ENCODE assay signal across 23 cellular contexts in the genomic region with DNA sequence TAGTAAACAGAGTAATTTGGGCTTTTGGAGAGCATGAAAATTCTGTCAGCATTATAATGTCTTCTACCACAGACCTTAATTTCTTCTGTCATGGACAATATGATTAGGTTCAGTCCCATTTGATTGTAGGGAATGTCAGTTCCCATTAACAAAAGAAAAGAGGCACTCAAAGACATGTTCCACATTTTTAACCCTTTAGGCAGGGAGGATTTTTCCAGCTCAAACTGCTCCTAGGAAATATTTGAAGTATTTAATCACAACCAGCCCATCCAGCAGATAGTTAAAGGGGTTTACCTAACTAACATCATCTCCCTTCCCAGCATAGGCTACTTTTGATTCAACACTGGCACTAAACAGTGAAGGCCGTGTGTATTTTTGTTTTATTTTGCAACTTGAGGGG.
"Had no signal": no experiment of that assay in that cellular context is flagged by ENCODE, and none has a peak within 500 bp of the region (broad histone marks: within the 10 kb centered on the region; RNA-seq: fewer than 3 reads in every experiment).

No MANE protein-coding gene starts in this region.

- H3K27ac ChIP-seq: gastrocnemius medialis, pancreas, prostate gland, sigmoid colon, thyroid gland, upper lobe of right lung had no signal

- H3K4me3 Mint-ChIP-seq: activated naive CD8-positive, alpha-beta T cell; activated T-cell treated with anti-CD3 and anti-CD28 coated beads, Interleukin-2, amount 50 U/mL, for 72 hours; nephron; stimulated activated effector memory CD8-positive, alpha-beta T cell treated with anti-CD3 and anti-CD28 coated beads, Interleukin-12 subunit alpha, Interleukin-12 subunit beta, amount 100 ng/mL, for 72 hours; stimulated activated naive CD8-positive, alpha-beta T cell treated with anti-CD3 and anti-CD28 coated beads, Interleukin-15, amount 100 ng/mL, for 72 hours; T-helper 2 cell treated with Interferon-gamma antibody and Interleukin-4, amounts not matched to agents 5 μg/mL and 100 μg/mL, for 36 hours had no signal

- H3K36me3 ChIP-seq: gastrocnemius medialis, pancreas, prostate gland, sigmoid colon, thyroid gland, upper lobe of right lung had no signal

- H3K27ac Mint-ChIP-seq: activated naive CD8-positive, alpha-beta T cell; activated T-cell treated with anti-CD3 and anti-CD28 coated beads, Interleukin-2, amount 50 U/mL, for 72 hours; nephron; stimulated activated effector memory CD8-positive, alpha-beta T cell treated with anti-CD3 and anti-CD28 coated beads, Interleukin-12 subunit alpha, Interleukin-12 subunit beta, amount 100 ng/mL, for 72 hours; stimulated activated naive CD8-positive, alpha-beta T cell treated with anti-CD3 and anti-CD28 coated beads, Interleukin-15, amount 100 ng/mL, for 72 hours; T-helper 2 cell treated with Interferon-gamma antibody and Interleukin-4, amounts not matched to agents 5 μg/mL and 100 μg/mL, for 36 hours had no signal

- H3K9me3 Mint-ChIP-seq: nephron; T-helper 2 cell treated with Interferon-gamma antibody and Interleukin-4, amounts not matched to agents 5 μg/mL and 100 μg/mL, for 36 hours had no signal

- H3K4me3 ChIP-seq: gastrocnemius medialis, pancreas, prostate gland, sigmoid colon, thyroid gland, upper lobe of right lung had no signal

- H3K27me3 Mint-ChIP-seq: activated naive CD8-positive, alpha-beta T cell had no signal

- H3K4me1 ChIP-seq: gastrocnemius medialis, pancreas, prostate gland, sigmoid colon, thyroid gland, upper lobe of right lung had no signal

- H3K4me1 Mint-ChIP-seq: nephron; stimulated activated effector memory CD8-positive, alpha-beta T cell treated with anti-CD3 and anti-CD28 coated beads, Interleukin-12 subunit alpha, Interleukin-12 subunit beta, amount 100 ng/mL, for 72 hours; stimulated activated naive CD8-positive, alpha-beta T cell treated with anti-CD3 and anti-CD28 coated beads, Interleukin-15, amount 100 ng/mL, for 72 hours had no signal

- H3K27me3 ChIP-seq: gastrocnemius medialis, pancreas, sigmoid colon, thyroid gland, upper lobe of right lung had no signal

- DNase-seq: activated CD4-positive, alpha-beta T cell treated with anti-CD3 and anti-CD28 coated beads for 4 hours; activated CD4-positive, alpha-beta T cell treated with anti-CD3 and anti-CD28 coated beads, Interleukin-2, amount 50 U/mL, for 4 hours; activated naive CD4-positive, alpha-beta T cell treated with Interleukin-2 at 50 U/mL for 16 hours; activated T-cell treated with anti-CD3 and anti-CD28 coated beads for 4 hours; activated T-cell treated with anti-CD3 and anti-CD28 coated beads, Interleukin-2, amount 50 U/mL, for 72 hours; dermis blood vessel endothelial cell; effector CD8-positive, alpha-beta T cell; gastrocnemius medialis; hippocampal formation; left ventricle myocardium superior; pancreas; sigmoid colon; small intestine; stimulated activated CD4-positive, alpha-beta T cell treated with anti-CD3 and anti-CD28 coated beads, Interleukin-4, amount 100 ng/mL, for 24 hours; stimulated activated naive CD8-positive, alpha-beta T cell treated with anti-CD3 and anti-CD28 coated beads, Interleukin-15, amount 100 ng/mL, for 72 hours; T-helper 1 cell; upper lobe of right lung had no signal

- H3K36me3 Mint-ChIP-seq: activated naive CD8-positive, alpha-beta T cell; stimulated activated effector memory CD8-positive, alpha-beta T cell treated with anti-CD3 and anti-CD28 coated beads, Interleukin-12 subunit alpha, Interleukin-12 subunit beta, amount 100 ng/mL, for 72 hours had no signal

- H3K9me3 ChIP-seq: gastrocnemius medialis, pancreas, prostate gland, sigmoid colon, thyroid gland, upper lobe of right lung had no signal

- ATAC-seq: activated T-cell treated with anti-CD3 and anti-CD28 coated beads, Interleukin-2, amount 50 U/mL, for 72 hours; gastrocnemius medialis; left ventricle myocardium superior; pancreas; stimulated activated effector memory CD8-positive, alpha-beta T cell treated with anti-CD3 and anti-CD28 coated beads, Interleukin-12 subunit alpha, Interleukin-12 subunit beta, amount 100 ng/mL, for 72 hours; stimulated activated naive CD8-positive, alpha-beta T cell treated with anti-CD3 and anti-CD28 coated beads, Interleukin-15, amount 100 ng/mL, for 72 hours; upper lobe of right lung had no signal
